ENCODE assay signal across 19 cellular contexts in genomic region chr10:58972576-58973234, GRCh38.
"Had no signal": no experiment of that assay in that cellular context is flagged by ENCODE, and none has a peak within 500 bp of the region (broad histone marks: within the 10 kb centered on the region; RNA-seq: fewer than 3 reads in every experiment).

No MANE protein-coding gene starts in this region.

- H3K27me3 ChIP-seq: breast epithelium, heart left ventricle, sigmoid colon, upper lobe of left lung had no signal

- DNase-seq: activated CD4-positive, alpha-beta T cell treated with anti-CD3 and anti-CD28 coated beads for 1 hour; activated CD4-positive, alpha-beta T cell treated with anti-CD3 and anti-CD28 coated beads, Interleukin-2, amount 50 U/mL, for 48 hours; activated gamma-delta T cell treated with Interleukin-2 at 50 U/mL for 16 hours; activated naive CD8-positive, alpha-beta T cell treated with anti-CD3 and anti-CD28 coated beads for 36 hours; activated T-cell treated with anti-CD3 and anti-CD28 coated beads, Interleukin-2, amount 50 U/mL, for 72 hours; anterior cingulate cortex; foreskin melanocyte; heart left ventricle; left colon; mucosa of descending colon; naive thymus-derived CD8-positive, alpha-beta T cell; occipital lobe; sigmoid colon; stimulated activated CD4-positive, alpha-beta T cell treated with anti-CD3 and anti-CD28 coated beads, Interleukin-2, amount 100 ng/mL, for 24 hours; stimulated activated naive B cell treated with anti-CD40 and anti-IgM and Interleukin-4, amounts not matched to agents 10 μg/mL and 1 μg/mL and 100 μg/mL, for 72 hours; substantia nigra; upper lobe of left lung had no signal

- H3K4me1 ChIP-seq: breast epithelium, heart left ventricle, prostate gland, sigmoid colon, upper lobe of left lung had no signal

- H3K27ac ChIP-seq: breast epithelium, heart left ventricle, prostate gland, sigmoid colon, upper lobe of left lung had no signal

- H3K36me3 ChIP-seq: breast epithelium, heart left ventricle, prostate gland, sigmoid colon, upper lobe of left lung had no signal

- H3K9me3 ChIP-seq: breast epithelium, heart left ventricle, mucosa of descending colon, prostate gland, sigmoid colon, upper lobe of left lung had no signal

- H3K4me3 ChIP-seq: breast epithelium, heart left ventricle, mucosa of descending colon, prostate gland, sigmoid colon, upper lobe of left lung had no signal
